ENCODE assay signal across 8 cellular contexts in genomic region chr2:68185541-68186164, GRCh38. TPM values are rescaled to one million over a fixed set of nuclear protein-coding genes. Genes with fewer than 3 reads are reported as not detected.
DNase-seq lines count a peak whose midpoint lies in the region; ATAC-seq and TF ChIP-seq lines count a peak whose summit lies in the region.

No MANE protein-coding gene starts in this region.

- peaks cover 6% of the 10 kb centered on the region for H3F3A ChIP-seq in PC-3 (ENCODE audit: low read length, unreplicated experiment)

- H3K79me2 ChIP-seq in PC-3 (ENCODE audit: low read length) = peaks cover 42% of the 10 kb centered on the region
- H3K79me2 ChIP-seq in hepatocyte = peaks cover 41% of the 10 kb centered on the region

- H3K36me3 ChIP-seq in CD4-positive, alpha-beta memory T cell (ENCODE audit: insufficient read depth, low read length) = peaks cover 18% of the 10 kb centered on the region
- H3K36me3 ChIP-seq in PC-3 (ENCODE audit: low read depth, low read length) (peaks cover 22% of the 10 kb centered on the region), hepatocyte (replicated peaks; ENCODE audit: insufficient read depth, low read depth) (no peaks in the 10 kb centered on the region)

- H3K4me1 Mint-ChIP-seq in CD4-positive, alpha-beta memory T cell = peaks cover 18 to 35% (median 33%) of the 10 kb centered on the region in 4 donors

- POLR2A ChIA-PET in CD4-positive, alpha-beta memory T cell (lab: Charles Lee; ENCODE audit: partially characterized antibody) = interaction anchor here (1.0 to 1.5 kb wide), 2 partner anchors 10 to 28 kb away, joined by 3 read pairs; partner anchors contain the start of gene PNO1
- POLR2A ChIA-PET in PC-3 (lab: Charles Lee; ENCODE audit: unreplicated experiment) = no interaction called here

- H3K9me2 ChIP-seq in PC-3 (replicated peaks; ENCODE audit: low read length) (no peaks in the 10 kb centered on the region), hepatocyte (replicated peaks; ENCODE audit: insufficient read depth) (no peaks in the 10 kb centered on the region)

- H3K4me2 ChIP-seq in PC-3 (ENCODE audit: low read length) = no peak overlapping the region
- H3K4me2 ChIP-seq in hepatocyte = no peak overlapping the region

- WGBS in hepatocyte (ENCODE audit: low lambda C conversion rate, missing lambda C conversion rate) = 32% methylated on average over 5 of the region's 5 CpGs

- H3K4me3 ChIP-seq in CD4-positive, alpha-beta memory T cell (ENCODE audit: low read length in 2 of 2) = no peak overlapping the region
- H3K4me3 ChIP-seq in PC-3 (ENCODE audit: low read length) (no peak overlapping the region), hepatocyte (no peak overlapping the region)

- CTCF ChIA-PET in CD4-positive, alpha-beta memory T cell (lab: Charles Lee; ENCODE audit: partially characterized antibody) = interaction anchor here (0.6 to 4.2 kb wide), 23 partner anchors 7 to 1215 kb away, joined by 3 to 42 read pairs (median 4); partner anchors contain the start of gene PNO1
- CTCF ChIA-PET in PC-3 (lab: Charles Lee) = no interaction called here

- no peaks in the 10 kb centered on the region for H3K9me3 Mint-ChIP-seq in CD4-positive, alpha-beta memory T cell

- ATAC-seq in PC-3 = no peak
- no peak for ATAC-seq in HG02970 (IDR thresholded peaks at IDR 0.05; ENCODE audit: low FRiP score, unreplicated experiment)

- TF ChIP-seq CTCF in PC-3 (conservative IDR thresholded peaks at IDR 0.05; ENCODE audit: low read depth, low read length) (peak; percentile 88), hepatocyte (IDR thresholded peaks at IDR 0.05; ENCODE audit: poor library complexity) (peak; percentile 53)

- peak overlapping the region in 6 of 7 donors; percentile 30 to 89 (median 54) for H3K27ac Mint-ChIP-seq in CD4-positive, alpha-beta memory T cell

- no peak overlapping the region for H3K9ac ChIP-seq in PC-3 (ENCODE audit: low read length)

- H2AFZ ChIP-seq in PC-3 (ENCODE audit: low read length) (no peak overlapping the region), hepatocyte (no peak overlapping the region)

- H3K27me3 ChIP-seq in CD4-positive, alpha-beta memory T cell (ENCODE audit: insufficient read depth, low read length) = no peaks in the 10 kb centered on the region
- H3K27me3 ChIP-seq in PC-3 (ENCODE audit: low read length) (no peaks in the 10 kb centered on the region), hepatocyte (no peaks in the 10 kb centered on the region)

- H3K9me3 ChIP-seq in CD4-positive, alpha-beta memory T cell (ENCODE audit: control insufficient read depth in 1 of 2, low read length in 2 of 2) = no peaks in the 10 kb centered on the region
- H3K9me3 ChIP-seq in PC-3 (ENCODE audit: low read length) = no peaks in the 10 kb centered on the region
- no peaks in the 10 kb centered on the region for H3K9me3 ChIP-seq in hepatocyte (ENCODE audit: low read depth)

- H3K4me1 ChIP-seq in CD4-positive, alpha-beta memory T cell (ENCODE audit: insufficient read depth, low read length) = peaks cover 16% of the 10 kb centered on the region
- H3K4me1 ChIP-seq in PC-3 (ENCODE audit: insufficient read depth, low read length) (peaks cover 4% of the 10 kb centered on the region), hepatocyte (ENCODE audit: insufficient read depth) (no peaks in the 10 kb centered on the region)

- peaks cover 24 to 48% of the 10 kb centered on the region in 2 donors for H3K36me3 Mint-ChIP-seq in CD4-positive, alpha-beta memory T cell

- peak; percentile 42 to 59 (median 45) for DNase-seq in CD4-positive, alpha-beta memory T cell
- DNase-seq in H4 (ENCODE audit: low spot score) (peak; percentile 48), PC-3 (peak; percentile 57), hepatocyte (ENCODE audit: low spot score) (peak; percentile 55), amniotic stem cell (lab: John Stamatoyannopoulos, UW) (no peak)
- peak; percentile 38 for DNase-seq in activated gamma-delta T cell treated with anti-CD3 and anti-CD28 coated beads, Interleukin-2, amount 50 U/mL, for 16 hours (ENCODE audit: low read depth)
- DNase-seq in stimulated activated CD4-positive, alpha-beta T cell treated with anti-CD3 and anti-CD28 coated beads, TNF-alpha, amount 100 ng/mL, for 48 hours (ENCODE audit: low read depth in 3 of 3) = peak; percentile 26 to 50 (median 43)

- BruUV-seq in PC-3 (replicated peaks; lab: Mats Ljungman, UMichigan) = no TSS peak

- H4K20me1 ChIP-seq in PC-3 (ENCODE audit: low read length) (no peaks in the 10 kb centered on the region), hepatocyte (ENCODE audit: insufficient read depth, poor library complexity, severe bottlenecking) (peaks cover 16% of the 10 kb centered on the region)

- no peak overlapping the region for H3K4me3 Mint-ChIP-seq in CD4-positive, alpha-beta memory T cell

- intact Hi-C loops in CD4-positive, alpha-beta memory T cell (cut with micrococcal nuclease) = loop anchor here (1.0 kb wide), 1 partner anchor 63 kb away; no protein-coding TSS in a partner anchor
- intact Hi-C loops in PC-3 (cut with micrococcal nuclease) = no loop called here

- no peaks in the 10 kb centered on the region for H3K27me3 Mint-ChIP-seq in CD4-positive, alpha-beta memory T cell

- no peak overlapping the region for H3K27ac ChIP-seq in CD4-positive, alpha-beta memory T cell (ENCODE audit: low read depth, low read length)
- H3K27ac ChIP-seq in PC-3 (ENCODE audit: low read length) (no peak overlapping the region), hepatocyte (no peak overlapping the region)

RNA-seq across cellular contexts. Expression of gene PNO1, which starts 28.0 kb away (rescaled TPM):
- total RNA-seq in CD4-positive, alpha-beta memory T cell = 10 to 100 TPM in 1 of 2 experiments, 1 to 10 TPM in 1; 8.7 to 11.3 TPM
- polyA plus RNA-seq in CD4-positive, alpha-beta memory T cell = 10 to 100 TPM; 18.9 to 26.1 TPM
- total RNA-seq in H4 (2014; rRNA removed; shearing (Covaris generic)) = 26.4 and 28.8 TPM in 2 replicates
- total RNA-seq in PC-3 (2014; rRNA removed) = 50.8 and 64.1 TPM in 2 replicates
- total RNA-seq in hepatocyte = 15.5 and 19.1 TPM in 2 replicates
- polyA plus RNA-seq in hepatocyte = 20.7 and 22.9 TPM in 2 replicates
